In genomic region chr11:66970808-66971442, GRCh38 we compare ENCODE assay signal across 8 cellular contexts. TPM values are rescaled to one million over a fixed set of nuclear protein-coding genes. Genes with fewer than 3 reads are reported as not detected.
A peak's percentile ranks its signal among the peaks of the same experiment; 100 is the strongest.
DNase-seq lines count a peak whose midpoint lies in the region; ATAC-seq and TF ChIP-seq lines count a peak whose summit lies in the region.

No MANE protein-coding gene starts in this region.

- H3K4me3 ChIP-seq in NB4 (ENCODE audit: low read depth, low read length) (no peak overlapping the region), mammary epithelial cell (replicated peaks in 1 of 3; ENCODE audit: insufficient read depth in 1 of 3, low read depth in 2 of 3, low read length in 3 of 3) (no peak overlapping the region), mucosa of descending colon (no peak overlapping the region)

- ATAC-seq in mucosa of descending colon (peak; percentile 72), HG02981 (IDR thresholded peaks at IDR 0.05; ENCODE audit: unreplicated experiment) (no peak), GM18868 (IDR thresholded peaks at IDR 0.05; ENCODE audit: unreplicated experiment) (no peak)

- H4K20me1 ChIP-seq in mammary epithelial cell (ENCODE audit: insufficient read depth, low read length): no peaks in the 10 kb centered on the region

- no peaks in the 10 kb centered on the region for H3K27me3 ChIP-seq in mammary epithelial cell (ENCODE audit: insufficient read depth, low read length)

- DNase-seq in Ammon's horn (ENCODE audit: low spot score) (peak; percentile 23), NB4 (ENCODE audit: low read depth) (peak; percentile 97), mammary epithelial cell (peak; percentile 99), mucosa of descending colon (no peak), cerebellar cortex (ENCODE audit: low spot score) (no peak), cortex of kidney (lab: John Stamatoyannopoulos, UW) (no peak)

- peak overlapping the region; percentile 71 for H3K9ac ChIP-seq in mammary epithelial cell (ENCODE audit: insufficient read depth, low read length)

- BruUV-seq in mammary epithelial cell (replicated peaks; lab: Mats Ljungman, UMichigan): TSS peak; percentile 71

- in situ Hi-C loops in mammary epithelial cell (cut with MboI; ENCODE audit: low sequenced_read_pairs in 2 of 2): no loop called here

- H3K36me3 ChIP-seq in mammary epithelial cell (ENCODE audit: insufficient read depth, low read length): no peaks in the 10 kb centered on the region
- H3K36me3 ChIP-seq in mucosa of descending colon (ENCODE audit: low read depth): no peaks in the 10 kb centered on the region

- H3K4me1 ChIP-seq in mammary epithelial cell (ENCODE audit: insufficient read depth, low read length) (peaks cover 51% of the 10 kb centered on the region), mucosa of descending colon (ENCODE audit: low read depth) (peaks cover 3% of the 10 kb centered on the region)

- no peak for TF ChIP-seq POLR2A in NB4 (IDR thresholded peaks at IDR 0.05; ENCODE audit: extremely low read depth, insufficient read length)

- H2AFZ ChIP-seq in mammary epithelial cell (ENCODE audit: low read depth, low read length): peak overlapping the region; percentile 59

- peak overlapping the region; percentile 64 for H3K4me2 ChIP-seq in mammary epithelial cell (ENCODE audit: insufficient read depth, low read depth, low read length)

- H3K27ac ChIP-seq in mammary epithelial cell (ENCODE audit: insufficient read depth, low read depth, low read length): peak overlapping the region; percentile 96

- WGBS in mammary epithelial cell (ENCODE audit: low coverage, missing lambda C conversion rate): 4% methylated on average over 5 of the region's 5 CpGs

- H3K9me3 ChIP-seq in mammary epithelial cell (replicated peaks; ENCODE audit: insufficient read depth, low read length) (no peaks in the 10 kb centered on the region), mucosa of descending colon (no peaks in the 10 kb centered on the region)

- CTCF ChIA-PET in mammary epithelial cell (lab: Charles Lee; ENCODE audit: low non-redundant PET): no interaction called here

- no peaks in the 10 kb centered on the region for H3K79me2 ChIP-seq in mammary epithelial cell (ENCODE audit: insufficient read depth, low read length)

- intact Hi-C loops in mammary epithelial cell (cut with micrococcal nuclease) (loop anchor here (1.0 to 2.0 kb wide), 2 partner anchors 13 to 128 kb away; partner anchors contain the start of genes PC and RCE1), mucosa of descending colon (cut with DNase I, micrococcal nuclease) (no loop called here)

- dilution Hi-C loops in mammary epithelial cell (cut with HindIII; ENCODE audit: low sequenced_read_pairs): loop anchor here (5.0 kb wide), 1 partner anchor 79 kb away; no protein-coding TSS in a partner anchor

- TF ChIP-seq CTCF in NB4 (IDR thresholded peaks at IDR 0.05; ENCODE audit: low read depth, low read length) (no peak), mammary epithelial cell (conservative IDR thresholded peaks at IDR 0.05 in 1 of 2, IDR thresholded peaks at IDR 0.05 in 1 of 2; ENCODE audit: extremely low read depth in 1 of 2, insufficient read depth in 1 of 2, low read depth in 1 of 2, low read length in 2 of 2) (no peak), mucosa of descending colon (IDR thresholded peaks at IDR 0.05) (no peak)

RNA-seq across cellular contexts. Expression of gene C11orf86, which starts 4.2 kb away (rescaled TPM):
- total RNA-seq in mammary epithelial cell (not detected), mucosa of descending colon (10 to 100 TPM; 26.9 to 51.5 (median 38.3) TPM)
- polyA plus RNA-seq in mammary epithelial cell: not detected
- not detected for polyA minus RNA-seq in mammary epithelial cell

RNA-seq across cellular contexts. Expression of gene PC, which starts 12.7 kb away (rescaled TPM):
- total RNA-seq in mammary epithelial cell (10 to 100 TPM; 52.0 to 67.0 TPM), mucosa of descending colon (10 to 100 TPM; 20.0 to 43.8 (median 43.3) TPM)
- polyA plus RNA-seq in mammary epithelial cell: 37.1 TPM
- polyA minus RNA-seq in mammary epithelial cell: 89.7 TPM

RNA-seq across cellular contexts. Expression of gene SYT12, which starts 52.0 kb away (rescaled TPM):
- total RNA-seq in mammary epithelial cell (10 to 100 TPM in 1 of 2 donors, 1 to 10 TPM in 1; 1.2 to 26.3 TPM), mucosa of descending colon (under 1 TPM in 1 of 3 donors, not detected in 2; 0.09 TPM)
- 1.1 TPM for polyA plus RNA-seq in mammary epithelial cell
- polyA minus RNA-seq in mammary epithelial cell: 4.0 TPM

Comparison
In these comparisons a context has a peak if more than half of its experiments do, and no peak if none do; other contexts are left out.
1. DNase-seq: peak in Ammon's horn (single experiment), NB4 (single experiment) and mammary epithelial cell (single experiment); none in mucosa of descending colon (0 of 3), cerebellar cortex (single experiment) and cortex of kidney (single experiment).
2. RNA of gene C11orf86, which starts 4.2 kb away (total RNA-seq): 26.9 to 51.5 TPM in mucosa of descending colon; not detected in mammary epithelial cell; every median in the first group is over 10 times any median in the second.